Comparison of ENCODE assay signal across 8 cellular contexts in genomic region chr16:29594926-29595838, GRCh38.
DNase-seq lines count a peak whose midpoint lies in the region; ATAC-seq and TF ChIP-seq lines count a peak whose summit lies in the region.
"Not testable (repeated sequence)": the region's sequence is repeated elsewhere in the genome, so short reads cannot be mapped to it uniquely, and the experiment has no call there.

No MANE protein-coding gene starts in this region.

- H3K4me3 ChIP-seq in AG04450 (ENCODE audit: low read depth, low read length) = peak overlapping the region; percentile 68

- POLR2A ChIA-PET in AG04450 (lab: Yijun Ruan, JAX) = interaction anchor here (0.6 kb wide), 2 partner anchors 18 to 36 kb away, joined by 3 to 5 read pairs; no protein-coding TSS in a partner anchor

- H3K9me3 ChIP-seq in AG04450 (ENCODE audit: control insufficient read depth, insufficient read depth, low read length) = not testable (repeated sequence)

- CTCF ChIA-PET in AG04450 (lab: Charles Lee) = interaction anchor here (0.6 kb wide), 1 partner anchor 107 kb away, joined by 4 read pairs; no protein-coding TSS in a partner anchor

- H3K27ac ChIP-seq in AG04450 (ENCODE audit: low read depth, low read length) (peak overlapping the region; percentile 80), caudate nucleus (ENCODE audit: low read depth, low read length) (peak overlapping the region; percentile 85)

- DNase-seq in AG04450 (ENCODE audit: low read depth, low spot score) = peak; percentile 64
- peak; percentile 92 for DNase-seq in NCI-H345 (lab: John Stamatoyannopoulos, UW)
- peak in 59 of 61 donors; percentile 33 to 91 (median 82) for DNase-seq in caudate nucleus (lab: John Stamatoyannopoulos, UW)
- peak; percentile 98 for DNase-seq in islet precursor cell
- DNase-seq in stimulated activated CD4-positive, alpha-beta T cell treated with anti-CD3 and anti-CD28 coated beads, Interleukin-12 subunit alpha, Interleukin-12 subunit beta, amount 100 ng/mL, for 24 hours (ENCODE audit: low read depth in 2 of 2) = peak; percentile 72 to 83

- TF ChIP-seq CTCF in AG04450 (IDR thresholded peaks at IDR 0.05; ENCODE audit: low read depth, low read length) = not testable (repeated sequence)

- in situ Hi-C loops in GM18951 (cut with MboI; ENCODE audit: low sequenced_read_pairs, unreplicated experiment) = not testable (repeated sequence)

- peak; percentile 74 for ATAC-seq in HG03159 (IDR thresholded peaks at IDR 0.05; ENCODE audit: unreplicated experiment)
- peak; percentile 70 to 75 for ATAC-seq in activated CD4-positive, CD25-positive, alpha-beta regulatory T cell treated with anti-CD3 and anti-CD28 coated beads, Interleukin-2, amount 50 U/mL, for 24 hours

- TF ChIP-seq POLR2A in GM18951 (IDR thresholded peaks at IDR 0.05; ENCODE audit: extremely low read depth, insufficient read depth, insufficient read length) = peak; percentile 67

- not testable (repeated sequence) for H3K27me3 ChIP-seq in AG04450 (ENCODE audit: control insufficient read depth, insufficient read depth, low read length)

Comparison
In these comparisons a context has a peak if more than half of its experiments do, and no peak if none do; other contexts are left out.
1. Peak in every context shown above with its lines: DNase-seq, ATAC-seq, H3K4me3 ChIP-seq and H3K27ac ChIP-seq.